ENCODE assay signal across 1 cellular context in the genomic region with DNA sequence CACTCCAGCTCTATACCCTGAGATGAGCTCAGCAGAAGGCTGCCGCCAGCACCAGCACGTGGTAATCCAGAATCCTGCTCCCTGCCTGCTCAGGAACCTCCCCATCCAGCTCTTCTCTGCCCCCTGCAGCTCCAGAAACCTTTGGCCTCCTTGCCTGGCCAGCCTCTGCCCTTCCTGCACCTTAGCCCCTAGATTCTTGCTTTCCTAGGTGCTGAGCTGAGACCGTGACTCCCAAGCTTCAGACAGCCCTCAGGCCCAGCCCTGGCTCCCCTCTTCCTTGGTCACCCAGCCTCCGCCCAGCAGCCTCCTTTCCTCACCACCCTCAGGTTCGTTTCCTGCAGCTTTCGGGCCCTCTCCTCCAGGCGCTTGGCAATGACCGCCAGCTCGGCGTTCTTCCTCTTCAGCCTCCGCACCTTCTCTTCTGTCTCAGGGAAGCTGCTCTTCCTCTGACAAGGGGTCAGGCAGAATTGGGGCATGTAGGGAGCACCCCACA.
A peak's percentile ranks its signal among the peaks of the same experiment; 100 is the strongest.
TF ChIP-seq lines count a peak whose summit lies in the region.

No MANE protein-coding gene starts in this region.

TF ChIP-seq in K562, 482 proteins besides CTCF, POLR2A, EP300 and RAD21 (continued from another document):
- TF ChIP-seq, protein P1, sequence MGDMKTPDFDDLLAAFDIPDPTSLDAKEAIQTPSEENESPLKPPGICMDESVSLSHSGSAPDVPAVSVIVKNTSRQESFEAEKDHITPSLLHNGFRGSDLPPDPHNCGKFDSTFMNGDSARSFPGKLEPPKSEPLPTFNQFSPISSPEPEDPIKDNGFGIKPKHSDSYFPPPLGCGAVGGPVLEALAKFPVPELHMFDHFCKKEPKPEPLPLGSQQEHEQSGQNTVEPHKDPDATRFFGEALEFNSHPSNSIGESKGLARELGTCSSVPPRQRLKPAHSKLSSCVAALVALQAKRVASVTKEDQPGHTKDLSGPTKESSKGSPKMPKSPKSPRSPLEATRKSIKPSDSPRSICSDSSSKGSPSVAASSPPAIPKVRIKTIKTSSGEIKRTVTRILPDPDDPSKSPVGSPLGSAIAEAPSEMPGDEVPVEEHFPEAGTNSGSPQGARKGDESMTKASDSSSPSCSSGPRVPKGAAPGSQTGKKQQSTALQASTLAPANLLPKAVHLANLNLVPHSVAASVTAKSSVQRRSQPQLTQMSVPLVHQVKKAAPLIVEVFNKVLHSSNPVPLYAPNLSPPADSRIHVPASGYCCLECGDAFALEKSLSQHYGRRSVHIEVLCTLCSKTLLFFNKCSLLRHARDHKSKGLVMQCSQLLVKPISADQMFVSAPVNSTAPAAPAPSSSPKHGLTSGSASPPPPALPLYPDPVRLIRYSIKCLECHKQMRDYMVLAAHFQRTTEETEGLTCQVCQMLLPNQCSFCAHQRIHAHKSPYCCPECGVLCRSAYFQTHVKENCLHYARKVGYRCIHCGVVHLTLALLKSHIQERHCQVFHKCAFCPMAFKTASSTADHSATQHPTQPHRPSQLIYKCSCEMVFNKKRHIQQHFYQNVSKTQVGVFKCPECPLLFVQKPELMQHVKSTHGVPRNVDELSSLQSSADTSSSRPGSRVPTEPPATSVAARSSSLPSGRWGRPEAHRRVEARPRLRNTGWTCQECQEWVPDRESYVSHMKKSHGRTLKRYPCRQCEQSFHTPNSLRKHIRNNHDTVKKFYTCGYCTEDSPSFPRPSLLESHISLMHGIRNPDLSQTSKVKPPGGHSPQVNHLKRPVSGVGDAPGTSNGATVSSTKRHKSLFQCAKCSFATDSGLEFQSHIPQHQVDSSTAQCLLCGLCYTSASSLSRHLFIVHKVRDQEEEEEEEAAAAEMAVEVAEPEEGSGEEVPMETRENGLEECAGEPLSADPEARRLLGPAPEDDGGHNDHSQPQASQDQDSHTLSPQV (IDR thresholded peaks at IDR 0.05), result no peak
- TF ChIP-seq PHB2 (IDR thresholded peaks at IDR 0.05; ENCODE audit: low read depth) (no peak), LARP7 (IDR thresholded peaks at IDR 0.05) (no peak), ZNF143 (CRISPR knock-in tag; IDR thresholded peaks at IDR 0.05) (no peak), ZNF133 (CRISPR knock-in tag; IDR thresholded peaks at IDR 0.05) (no peak), HDAC6 (IDR thresholded peaks at IDR 0.05; ENCODE audit: low read depth, low read length) (no peak), C11orf30 (IDR thresholded peaks at IDR 0.05; ENCODE audit: low read depth) (no peak), BRCA1 (IDR thresholded peaks at IDR 0.05) (no peak), BRCA1 (CRISPR knock-in tag; IDR thresholded peaks at IDR 0.05) (no peak), NEUROD1 (IDR thresholded peaks at IDR 0.05; ENCODE audit: borderline replicate concordance, low read depth, low read length, partially characterized antibody) (no peak), ZNF140 (CRISPR knock-in tag; IDR thresholded peaks at IDR 0.05) (no peak), RUNX1 (IDR thresholded peaks at IDR 0.05; ENCODE audit: low read depth) (no peak), ZNF717 (CRISPR knock-in tag; IDR thresholded peaks at IDR 0.05) (no peak), MECOM (CRISPR knock-in tag; IDR thresholded peaks at IDR 0.05) (no peak), LEF1 (IDR thresholded peaks at IDR 0.05) (no peak), LCOR (CRISPR knock-in tag; IDR thresholded peaks at IDR 0.05) (peak; percentile 64), ZNF699 (CRISPR knock-in tag; IDR thresholded peaks at IDR 0.05; ENCODE audit: insufficient replicate concordance) (no peak), SNIP1 (IDR thresholded peaks at IDR 0.05; ENCODE audit: low read depth) (no peak)
- TF ChIP-seq, protein P2, sequence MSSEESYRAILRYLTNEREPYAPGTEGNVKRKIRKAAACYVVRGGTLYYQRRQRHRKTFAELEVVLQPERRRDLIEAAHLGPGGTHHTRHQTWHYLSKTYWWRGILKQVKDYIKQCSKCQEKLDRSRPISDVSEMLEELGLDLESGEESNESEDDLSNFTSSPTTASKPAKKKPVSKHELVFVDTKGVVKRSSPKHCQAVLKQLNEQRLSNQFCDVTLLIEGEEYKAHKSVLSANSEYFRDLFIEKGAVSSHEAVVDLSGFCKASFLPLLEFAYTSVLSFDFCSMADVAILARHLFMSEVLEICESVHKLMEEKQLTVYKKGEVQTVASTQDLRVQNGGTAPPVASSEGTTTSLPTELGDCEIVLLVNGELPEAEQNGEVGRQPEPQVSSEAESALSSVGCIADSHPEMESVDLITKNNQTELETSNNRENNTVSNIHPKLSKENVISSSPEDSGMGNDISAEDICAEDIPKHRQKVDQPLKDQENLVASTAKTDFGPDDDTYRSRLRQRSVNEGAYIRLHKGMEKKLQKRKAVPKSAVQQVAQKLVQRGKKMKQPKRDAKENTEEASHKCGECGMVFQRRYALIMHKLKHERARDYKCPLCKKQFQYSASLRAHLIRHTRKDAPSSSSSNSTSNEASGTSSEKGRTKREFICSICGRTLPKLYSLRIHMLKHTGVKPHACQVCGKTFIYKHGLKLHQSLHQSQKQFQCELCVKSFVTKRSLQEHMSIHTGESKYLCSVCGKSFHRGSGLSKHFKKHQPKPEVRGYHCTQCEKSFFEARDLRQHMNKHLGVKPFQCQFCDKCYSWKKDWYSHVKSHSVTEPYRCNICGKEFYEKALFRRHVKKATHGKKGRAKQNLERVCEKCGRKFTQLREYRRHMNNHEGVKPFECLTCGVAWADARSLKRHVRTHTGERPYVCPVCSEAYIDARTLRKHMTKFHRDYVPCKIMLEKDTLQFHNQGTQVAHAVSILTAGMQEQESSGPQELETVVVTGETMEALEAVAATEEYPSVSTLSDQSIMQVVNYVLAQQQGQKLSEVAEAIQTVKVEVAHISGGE (CRISPR knock-in tag; IDR thresholded peaks at IDR 0.05), result no peak
- TF ChIP-seq, protein P3, sequence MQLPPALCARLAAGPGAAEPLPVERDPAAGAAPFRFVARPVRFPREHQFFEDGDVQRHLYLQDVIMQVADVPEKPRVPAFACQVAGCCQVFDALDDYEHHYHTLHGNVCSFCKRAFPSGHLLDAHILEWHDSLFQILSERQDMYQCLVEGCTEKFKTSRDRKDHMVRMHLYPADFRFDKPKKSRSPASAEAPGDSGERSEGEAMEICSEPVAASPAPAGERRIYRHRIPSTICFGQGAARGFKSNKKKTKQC (CRISPR knock-in tag; IDR thresholded peaks at IDR 0.05), result 0 out of 2 replicates have a peak, but pooled peaks have one; percentile 25
- TF ChIP-seq, protein P4, sequence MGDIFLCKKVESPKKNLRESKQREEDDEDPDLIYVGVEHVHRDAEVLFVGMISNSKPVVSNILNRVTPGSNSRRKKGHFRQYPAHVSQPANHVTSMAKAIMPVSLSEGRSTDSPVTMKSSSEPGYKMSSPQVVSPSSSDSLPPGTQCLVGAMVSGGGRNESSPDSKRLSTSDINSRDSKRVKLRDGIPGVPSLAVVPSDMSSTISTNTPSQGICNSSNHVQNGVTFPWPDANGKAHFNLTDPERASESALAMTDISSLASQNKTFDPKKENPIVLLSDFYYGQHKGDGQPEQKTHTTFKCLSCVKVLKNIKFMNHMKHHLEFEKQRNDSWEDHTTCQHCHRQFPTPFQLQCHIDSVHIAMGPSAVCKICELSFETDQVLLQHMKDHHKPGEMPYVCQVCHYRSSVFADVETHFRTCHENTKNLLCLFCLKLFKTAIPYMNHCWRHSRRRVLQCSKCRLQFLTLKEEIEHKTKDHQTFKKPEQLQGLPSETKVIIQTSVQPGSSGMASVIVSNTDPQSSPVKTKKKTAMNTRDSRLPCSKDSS (IDR thresholded peaks at IDR 0.05; ENCODE audit: low read depth, partially characterized antibody), result no peak
- TF ChIP-seq, protein P5, sequence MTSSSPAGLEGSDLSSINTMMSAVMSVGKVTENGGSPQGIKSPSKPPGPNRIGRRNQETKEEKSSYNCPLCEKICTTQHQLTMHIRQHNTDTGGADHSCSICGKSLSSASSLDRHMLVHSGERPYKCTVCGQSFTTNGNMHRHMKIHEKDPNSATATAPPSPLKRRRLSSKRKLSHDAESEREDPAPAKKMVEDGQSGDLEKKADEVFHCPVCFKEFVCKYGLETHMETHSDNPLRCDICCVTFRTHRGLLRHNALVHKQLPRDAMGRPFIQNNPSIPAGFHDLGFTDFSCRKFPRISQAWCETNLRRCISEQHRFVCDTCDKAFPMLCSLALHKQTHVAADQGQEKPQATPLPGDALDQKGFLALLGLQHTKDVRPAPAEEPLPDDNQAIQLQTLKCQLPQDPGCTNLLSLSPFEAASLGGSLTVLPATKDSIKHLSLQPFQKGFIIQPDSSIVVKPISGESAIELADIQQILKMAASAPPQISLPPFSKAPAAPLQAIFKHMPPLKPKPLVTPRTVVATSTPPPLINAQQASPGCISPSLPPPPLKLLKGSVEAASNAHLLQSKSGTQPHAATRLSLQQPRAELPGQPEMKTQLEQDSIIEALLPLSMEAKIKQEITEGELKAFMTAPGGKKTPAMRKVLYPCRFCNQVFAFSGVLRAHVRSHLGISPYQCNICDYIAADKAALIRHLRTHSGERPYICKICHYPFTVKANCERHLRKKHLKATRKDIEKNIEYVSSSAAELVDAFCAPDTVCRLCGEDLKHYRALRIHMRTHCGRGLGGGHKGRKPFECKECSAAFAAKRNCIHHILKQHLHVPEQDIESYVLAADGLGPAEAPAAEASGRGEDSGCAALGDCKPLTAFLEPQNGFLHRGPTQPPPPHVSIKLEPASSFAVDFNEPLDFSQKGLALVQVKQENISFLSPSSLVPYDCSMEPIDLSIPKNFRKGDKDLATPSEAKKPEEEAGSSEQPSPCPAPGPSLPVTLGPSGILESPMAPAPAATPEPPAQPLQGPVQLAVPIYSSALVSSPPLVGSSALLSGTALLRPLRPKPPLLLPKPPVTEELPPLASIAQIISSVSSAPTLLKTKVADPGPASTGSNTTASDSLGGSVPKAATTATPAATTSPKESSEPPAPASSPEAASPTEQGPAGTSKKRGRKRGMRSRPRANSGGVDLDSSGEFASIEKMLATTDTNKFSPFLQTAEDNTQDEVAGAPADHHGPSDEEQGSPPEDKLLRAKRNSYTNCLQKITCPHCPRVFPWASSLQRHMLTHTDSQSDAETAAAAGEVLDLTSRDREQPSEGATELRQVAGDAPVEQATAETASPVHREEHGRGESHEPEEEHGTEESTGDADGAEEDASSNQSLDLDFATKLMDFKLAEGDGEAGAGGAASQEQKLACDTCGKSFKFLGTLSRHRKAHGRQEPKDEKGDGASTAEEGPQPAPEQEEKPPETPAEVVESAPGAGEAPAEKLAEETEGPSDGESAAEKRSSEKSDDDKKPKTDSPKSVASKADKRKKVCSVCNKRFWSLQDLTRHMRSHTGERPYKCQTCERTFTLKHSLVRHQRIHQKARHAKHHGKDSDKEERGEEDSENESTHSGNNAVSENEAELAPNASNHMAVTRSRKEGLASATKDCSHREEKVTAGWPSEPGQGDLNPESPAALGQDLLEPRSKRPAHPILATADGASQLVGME (CRISPR knock-in tag; IDR thresholded peaks at IDR 0.05), result no peak
TF ChIP-seq in K562: peak in this region for 17.
